ENCODE assay signal across 14 cellular contexts in genomic region chr3:108006901-108007331, GRCh38.
DNase-seq lines count a peak whose midpoint lies in the region; ATAC-seq and TF ChIP-seq lines count a peak whose summit lies in the region.
"Had no signal": no experiment of that assay in that cellular context is flagged by ENCODE, and none has a peak within 500 bp of the region (broad histone marks: within the 10 kb centered on the region; RNA-seq: fewer than 3 reads in every experiment).

No MANE protein-coding gene starts in this region.

- H3K4me1 ChIP-seq in heart left ventricle (peaks cover 0 to 38% (median 13%) of the 10 kb centered on the region in 12 donors), mesodermal cell (ENCODE audit: control insufficient read depth, insufficient read depth, low read length, poor library complexity, severe bottlenecking) (no peaks in the 10 kb centered on the region)

- ATAC-seq in heart left ventricle (peak in 1 of 4 donors; percentile 10), Right ventricle myocardium inferior (no peak), HG03521 (IDR thresholded peaks at IDR 0.05; ENCODE audit: unreplicated experiment) (no peak)

- H3K27me3 ChIP-seq in heart left ventricle: no peaks in the 10 kb centered on the region

- intact Hi-C loops in heart left ventricle (cut with DNase I): loop anchor here in 1 of 10 donors (10.0 kb wide), 1 partner anchor 62 kb away; no protein-coding TSS in a partner anchor
- intact Hi-C loops in Right ventricle myocardium inferior (cut with DNase I): loop anchor here (2.0 kb wide), 1 partner anchor 26 kb away; no protein-coding TSS in a partner anchor

- no peaks in the 10 kb centered on the region for H3K9me3 ChIP-seq in heart left ventricle
- H3K9me3 ChIP-seq in mesodermal cell (ENCODE audit: control insufficient read depth, low read length): no peaks in the 10 kb centered on the region
- H3K9me3 ChIP-seq: SK-N-SH had no signal

- H3K27ac ChIP-seq in heart left ventricle (peak overlapping the region in 9 of 12 donors; percentile 0 to 77 (median 26)), epithelial cell of prostate (peak overlapping the region; percentile 32), mesodermal cell (ENCODE audit: low read depth, low read length, severe bottlenecking) (peak overlapping the region; percentile 31)

- 41 to 51% (median 46%) methylated on average over 2 of the region's 2 CpGs for WGBS in heart left ventricle, 4 donors
- 83 to 100% methylated on average over 1 of the region's 2 CpGs for WGBS in mesodermal cell (ENCODE audit: insufficient coverage in 2 of 2), 2 experiments

- no peak overlapping the region for H3K4me3 ChIP-seq in heart left ventricle
- no peak overlapping the region for H3K4me3 ChIP-seq in mesodermal cell (ENCODE audit: extremely low read depth, insufficient read depth, low read length, poor library complexity, severe bottlenecking)

- TF ChIP-seq CTCF in heart left ventricle (IDR thresholded peaks at IDR 0.05): no peak

- no peak for TF ChIP-seq POLR2A in heart left ventricle (IDR thresholded peaks at IDR 0.05)

- DNase-seq in heart left ventricle (no peak), Right ventricle myocardium inferior (ENCODE audit: missing footprints) (no peak), epithelial cell of prostate (ENCODE audit: low read depth, low spot score) (no peak), putamen (ENCODE audit: low spot score) (no peak), NCI-H226 (no peak)
- DNase-seq in activated naive CD4-positive, alpha-beta T cell treated with anti-CD3 and anti-CD28 coated beads, Interleukin-2, amount 50 U/mL, for 16 hours: no peak
- DNase-seq: activated CD4-positive, alpha-beta T cell treated with anti-CD3 and anti-CD28 coated beads, Interleukin-2, amount 10 ng/mL, durations not matched to agents 7 days and 5 days; activated naive CD4-positive, alpha-beta T cell treated with Interleukin-2 at 50 U/mL for 16 hours; CD4-positive, alpha-beta T cell; NCI-H2029 treated with DMSO at 0.1 percent for 48 hours; NCI-H524 treated with DMSO at 0.1 percent for 48 hours had no signal

- H3K36me3 ChIP-seq in heart left ventricle: no peaks in the 10 kb centered on the region
- H3K36me3 ChIP-seq in mesodermal cell (ENCODE audit: control insufficient read depth, insufficient read depth, low read length): no peaks in the 10 kb centered on the region
